Comparison of ENCODE assay signal across 8 cellular contexts in the genomic region with DNA sequence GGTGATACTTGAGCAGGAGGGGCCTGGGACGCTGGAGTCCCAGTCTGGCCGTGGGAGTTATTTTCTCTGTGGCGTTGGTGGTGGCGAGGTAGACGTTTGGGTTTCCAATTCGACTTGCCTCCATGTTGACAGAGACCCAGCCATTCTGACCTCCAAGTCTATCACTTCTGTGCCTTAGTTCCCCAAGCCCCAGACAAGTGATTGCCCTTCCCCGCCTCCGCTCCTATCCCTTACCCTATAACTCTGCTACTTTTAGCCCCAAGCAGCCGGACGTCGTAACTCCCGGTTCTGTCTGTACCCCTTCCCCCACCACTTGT. TPM values are rescaled to one million over a fixed set of nuclear protein-coding genes. Genes with fewer than 3 reads are reported as not detected.
DNase-seq lines count a peak whose midpoint lies in the region; ATAC-seq and TF ChIP-seq lines count a peak whose summit lies in the region.

No MANE protein-coding gene starts in this region.

- peak overlapping the region; percentile 79 for H3K4me2 ChIP-seq in KMS-11

- H3K4me1 ChIP-seq in KMS-11 (ENCODE audit: low read depth, poor library complexity, severe bottlenecking) (peaks cover 13% of the 10 kb centered on the region), colonic mucosa (no peaks in the 10 kb centered on the region)

- H3K4me3 Mint-ChIP-seq in CD4-positive, alpha-beta T cell = peak overlapping the region; percentile 92
- H3K4me3 Mint-ChIP-seq in nephron = peak overlapping the region; percentile 90 to 96 (median 92)

- peaks cover 10% of the 10 kb centered on the region; the same call in 1 of the 2 replicates for H3K36me3 ChIP-seq in KMS-11 (ENCODE audit: insufficient read depth)
- no peaks in the 10 kb centered on the region for H3K36me3 ChIP-seq in colonic mucosa

- no peak for TF ChIP-seq CTCF in CD4-positive, alpha-beta T cell (IDR thresholded peaks at IDR 0.05)
- no peak for TF ChIP-seq CTCF in KMS-11 (conservative IDR thresholded peaks at IDR 0.05; ENCODE audit: low read depth, low read length)
- TF ChIP-seq CTCF in colonic mucosa (IDR thresholded peaks at IDR 0.05) = no peak
- TF ChIP-seq CTCF in nephron (IDR thresholded peaks at IDR 0.05; ENCODE audit: unreplicated experiment in 3 of 3) = no peak

- CTCF ChIA-PET in CD4-positive, alpha-beta T cell (lab: Charles Lee) = interaction anchor here (0.5 to 1.0 kb wide), 5 partner anchors 21 to 1133 kb away, joined by 3 to 6 read pairs (median 3); partner anchors contain the start of gene EID2B

- POLR2A ChIA-PET in CD4-positive, alpha-beta T cell (lab: Charles Lee) = interaction anchor here (0.9 to 2.6 kb wide), 11 partner anchors 9 to 862 kb away, joined by 3 to 31 read pairs (median 5); partner anchors contain the start of genes EID2B, EIF3K, MED29 and PAF1

- intact Hi-C loops in CD4-positive, alpha-beta T cell (cut with DNase I, micrococcal nuclease) = loop anchor here (2.0 to 5.0 kb wide), 2 partner anchors 34 to 44 kb away; partner anchors contain the start of gene SUPT5H (in 1 of the 2)
- intact Hi-C loops in colonic mucosa (cut with DNase I) = no loop called here

- H3K27ac Mint-ChIP-seq in CD4-positive, alpha-beta T cell = peak overlapping the region; percentile 73
- peak overlapping the region; percentile 57 to 92 (median 86) for H3K27ac Mint-ChIP-seq in nephron

- H3K36me3 Mint-ChIP-seq in CD4-positive, alpha-beta T cell (ENCODE audit: low read depth) = peaks cover 46% of the 10 kb centered on the region
- H3K36me3 Mint-ChIP-seq in nephron (ENCODE audit: low read depth) = peaks cover 25% of the 10 kb centered on the region

- peaks cover 31% of the 10 kb centered on the region for H3K4me1 Mint-ChIP-seq in CD4-positive, alpha-beta T cell (ENCODE audit: low read depth)
- H3K4me1 Mint-ChIP-seq in nephron = peaks cover 23% of the 10 kb centered on the region

- H3K4me3 ChIP-seq in KMS-11 (IDR thresholded peaks at IDR 0.05; ENCODE audit: insufficient read depth, low read depth, low read length) (no peak overlapping the region), colonic mucosa (peak overlapping the region; percentile 87)

- H3K27ac ChIP-seq in CD4-positive, alpha-beta T cell (ENCODE audit: low read depth, low read length) = no peak overlapping the region
- H3K27ac ChIP-seq in KMS-11 = peak overlapping the region; percentile 64
- H3K27ac ChIP-seq in colonic mucosa = no peak overlapping the region

- no peak for ATAC-seq in CD4-positive, alpha-beta T cell (ENCODE audit: poor library complexity)
- ATAC-seq in GM21619 (IDR thresholded peaks at IDR 0.05; ENCODE audit: unreplicated experiment) (no peak), HG02938 (IDR thresholded peaks at IDR 0.05; ENCODE audit: unreplicated experiment) (no peak)

- H3K9ac ChIP-seq in KMS-11 (peak overlapping the region; percentile 94), colonic mucosa (ENCODE audit: low read depth in 2 of 2, low read length in 2 of 2) (peak overlapping the region; percentile 86 to 91)

- peak overlapping the region; percentile 86 for H2AFZ ChIP-seq in KMS-11 (ENCODE audit: low read depth)

- no peaks in the 10 kb centered on the region for H3K27me3 Mint-ChIP-seq in CD4-positive, alpha-beta T cell
- no peaks in the 10 kb centered on the region for H3K27me3 Mint-ChIP-seq in nephron (ENCODE audit: low read depth)

- no peaks in the 10 kb centered on the region for H3K9me3 ChIP-seq in CD4-positive, alpha-beta T cell (ENCODE audit: control insufficient read depth, low read length)
- H3K9me3 ChIP-seq in colonic mucosa = no peaks in the 10 kb centered on the region

- peaks cover 30% of the 10 kb centered on the region for H3K79me2 ChIP-seq in KMS-11 (ENCODE audit: insufficient read depth, low read depth)

- DNase-seq in CD4-positive, alpha-beta T cell = no peak
- DNase-seq in colonic mucosa (no peak), SKM-1 treated with dmso at 0.1 percent for 144 hours (lab: John Stamatoyannopoulos, UW; ENCODE audit: unreplicated experiment) (no peak), hypothalamus (lab: John Stamatoyannopoulos, UW) (no peak)

- H3K9me3 Mint-ChIP-seq in CD4-positive, alpha-beta T cell = no peaks in the 10 kb centered on the region
- H3K9me3 Mint-ChIP-seq in nephron = no peaks in the 10 kb centered on the region

- no peaks in the 10 kb centered on the region for H3K27me3 ChIP-seq in CD4-positive, alpha-beta T cell (ENCODE audit: control insufficient read depth, insufficient read depth, low read length)
- H3K27me3 ChIP-seq in KMS-11 (ENCODE audit: insufficient read depth, low read depth) (no peaks in the 10 kb centered on the region), colonic mucosa (no peaks in the 10 kb centered on the region)

- no peaks in the 10 kb centered on the region for H4K20me1 ChIP-seq in KMS-11 (ENCODE audit: insufficient read depth)

RNA-seq across cellular contexts. Expression of gene TIMM50, which starts 0.5 kb away (rescaled TPM):
- total RNA-seq in CD4-positive, alpha-beta T cell = 10 to 100 TPM; 38.3 to 43.4 TPM
- 10 to 100 TPM; 45.7 to 83.9 TPM for total RNA-seq in colonic mucosa

RNA-seq across cellular contexts. Expression of gene DLL3, which starts 17.6 kb away (rescaled TPM):
- not detected for total RNA-seq in CD4-positive, alpha-beta T cell
- total RNA-seq in colonic mucosa = not detected

RNA-seq across cellular contexts. Expression of gene SELENOV, which starts 33.8 kb away (rescaled TPM):
- total RNA-seq in CD4-positive, alpha-beta T cell = not detected
- not detected for total RNA-seq in colonic mucosa

RNA-seq across cellular contexts. Expression of gene SUPT5H, which starts 35.8 kb away (rescaled TPM):
- total RNA-seq in CD4-positive, alpha-beta T cell = 100 to 1,000 TPM; 322 to 333 TPM
- 100 to 1,000 TPM in 1 of 2 donors, 10 to 100 TPM in 1; 76.6 to 123 TPM for total RNA-seq in colonic mucosa

RNA-seq across cellular contexts. Expression of gene RPS16, which starts 45.4 kb away (rescaled TPM):
- 1,000 to 10,000 TPM; 4,625 to 4,839 TPM for total RNA-seq in CD4-positive, alpha-beta T cell
- 1,000 to 10,000 TPM; 1,698 to 1,720 TPM for total RNA-seq in colonic mucosa
